Comparison of ENCODE assay signal across 10 cellular contexts in the genomic region with DNA sequence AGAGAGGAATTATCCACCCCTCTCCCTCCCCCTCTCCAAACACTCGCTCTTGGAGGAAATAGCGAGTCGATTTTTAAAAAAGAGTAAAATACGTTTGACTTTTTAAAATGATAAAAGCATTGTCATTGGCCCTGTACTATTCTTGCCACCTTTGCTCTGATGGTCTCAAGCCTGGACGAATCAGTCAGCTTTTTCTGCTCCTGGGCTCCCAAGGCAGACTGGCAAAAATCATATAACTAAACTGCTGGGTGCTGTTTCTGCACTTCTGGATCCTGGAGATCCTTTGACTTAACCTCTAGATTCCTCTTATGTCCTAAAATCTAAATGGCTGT. TPM values are rescaled to one million over a fixed set of nuclear protein-coding genes. Genes with fewer than 3 reads are reported as not detected.
DNase-seq lines count a peak whose midpoint lies in the region; TF ChIP-seq lines count a peak whose summit lies in the region.
"Had no signal": no experiment of that assay in that cellular context is flagged by ENCODE, and none has a peak within 500 bp of the region (broad histone marks: within the 10 kb centered on the region; RNA-seq: fewer than 3 reads in every experiment).

No MANE protein-coding gene starts in this region.

- no peaks in the 10 kb centered on the region; the same call in 1 of the 2 replicates for H3F3A ChIP-seq in Loucy (ENCODE audit: low read depth)

- TF ChIP-seq CTCF in AG04450 (IDR thresholded peaks at IDR 0.05; ENCODE audit: low read depth, low read length) (no peak), Loucy (conservative IDR thresholded peaks at IDR 0.05; ENCODE audit: low read length) (no peak), fibroblast of lung (conservative IDR thresholded peaks at IDR 0.05 in 1 of 2, IDR thresholded peaks at IDR 0.05 in 1 of 2; ENCODE audit: low read depth in 1 of 2, low read length in 2 of 2) (no peak), neutrophil (IDR thresholded peaks at IDR 0.05) (no peak)

- H3K79me2 ChIP-seq in Loucy (ENCODE audit: insufficient read depth, low read length) (peaks cover 11% of the 10 kb centered on the region), fibroblast of lung (ENCODE audit: control insufficient read depth, insufficient read depth, low read length) (peaks cover 52% of the 10 kb centered on the region), trophoblast cell (ENCODE audit: control insufficient read depth, insufficient read depth, low read length, poor library complexity) (peaks cover 10% of the 10 kb centered on the region)

- H3K27ac ChIP-seq in AG04450 (ENCODE audit: low read depth, low read length) (no peak overlapping the region), fibroblast of lung (ENCODE audit: insufficient read depth, low read length) (no peak overlapping the region), neutrophil (no peak overlapping the region), trophoblast cell (ENCODE audit: low read depth, low read length) (no peak overlapping the region)

- no peak overlapping the region for H2BK12ac ChIP-seq in trophoblast cell (ENCODE audit: low read length)

- H3K27me3 ChIP-seq in AG04450 (ENCODE audit: control insufficient read depth, insufficient read depth, low read length) = no peaks in the 10 kb centered on the region
- no peaks in the 10 kb centered on the region for H3K27me3 ChIP-seq in Loucy (ENCODE audit: insufficient read depth, low read length, poor library complexity, severe bottlenecking)
- no peaks in the 10 kb centered on the region for H3K27me3 ChIP-seq in fibroblast of lung (ENCODE audit: control insufficient read depth, insufficient read depth, low read length)
- H3K27me3 ChIP-seq in neutrophil = peaks cover 87% of the 10 kb centered on the region
- H3K27me3 ChIP-seq in trophoblast cell (ENCODE audit: insufficient read depth, low read length) = no peaks in the 10 kb centered on the region

- H2BK120ac ChIP-seq in trophoblast cell (ENCODE audit: insufficient read depth, low read length, poor library complexity) = no peak overlapping the region

- H3K36me3 ChIP-seq in Loucy (ENCODE audit: insufficient read depth, low read length) (no peaks in the 10 kb centered on the region), fibroblast of lung (ENCODE audit: control insufficient read depth, insufficient read depth, low read length) (peaks cover 6% of the 10 kb centered on the region), neutrophil (no peaks in the 10 kb centered on the region), trophoblast cell (ENCODE audit: control insufficient read depth in 1 of 2, insufficient read depth in 2 of 2, low read length in 2 of 2) (peaks cover 2 to 3% of the 10 kb centered on the region in 2 experiments)

- H3K4me2 ChIP-seq in Loucy (ENCODE audit: low read depth, low read length, poor library complexity, severe bottlenecking) (peak overlapping the region; percentile 95), fibroblast of lung (ENCODE audit: extremely low read depth, insufficient read depth, low read length) (peak overlapping the region; percentile 94), trophoblast cell (ENCODE audit: low read length) (no peak overlapping the region)

- peaks cover 5% of the 10 kb centered on the region for H3K79me1 ChIP-seq in trophoblast cell (ENCODE audit: low read length)

- H4K8ac ChIP-seq in trophoblast cell (ENCODE audit: low read depth, low read length) = no peak overlapping the region

- no peaks in the 10 kb centered on the region for H3K9me2 ChIP-seq in Loucy (replicated peaks; ENCODE audit: low read depth, low read length)

- no peak overlapping the region for H4K12ac ChIP-seq in trophoblast cell (ENCODE audit: low read depth, low read length)

- no peak overlapping the region for H3K23ac ChIP-seq in trophoblast cell (ENCODE audit: low read length)

- H2BK5ac ChIP-seq in trophoblast cell (ENCODE audit: low read depth, low read length, poor library complexity) = no peak overlapping the region

- no peak overlapping the region for H3K4ac ChIP-seq in trophoblast cell (ENCODE audit: low read depth, low read length)

- peak overlapping the region; percentile 81 for H3K9ac ChIP-seq in Loucy (ENCODE audit: low read depth, low read length, poor library complexity, severe bottlenecking)
- no peak overlapping the region for H3K9ac ChIP-seq in fibroblast of lung (ENCODE audit: insufficient read depth, low read length)
- H3K9ac ChIP-seq in trophoblast cell (ENCODE audit: low read length) = no peak overlapping the region

- H3K14ac ChIP-seq in trophoblast cell (ENCODE audit: low read length) = no peak overlapping the region

- no peaks in the 10 kb centered on the region; the same call in 1 of the 2 replicates for H3K9me3 ChIP-seq in AG04450 (ENCODE audit: control insufficient read depth, insufficient read depth, low read length)
- no peaks in the 10 kb centered on the region for H3K9me3 ChIP-seq in Loucy (ENCODE audit: insufficient read depth, low read depth, low read length)
- no peaks in the 10 kb centered on the region for H3K9me3 ChIP-seq in fibroblast of lung (ENCODE audit: control insufficient read depth, insufficient read depth, low read depth, low read length)
- no peaks in the 10 kb centered on the region for H3K9me3 ChIP-seq in neutrophil
- no peaks in the 10 kb centered on the region for H3K9me3 ChIP-seq in trophoblast cell (ENCODE audit: insufficient read depth, low read depth, low read length)

- CTCF ChIA-PET in AG04450 (lab: Charles Lee) = interaction anchor here (2.2 kb wide), 1 partner anchor 176 kb away, joined by 14 read pairs; no protein-coding TSS in a partner anchor

- H3K18ac ChIP-seq in trophoblast cell (ENCODE audit: low read length) = no peak overlapping the region

- no peak for DNase-seq in AG04450 (ENCODE audit: low read depth, low spot score)
- no peak for DNase-seq in fibroblast of lung (ENCODE audit: low read depth in 2 of 2)
- no peak for DNase-seq in trophoblast cell
- DNase-seq in cerebellum (ENCODE audit: low spot score) = no peak
- no peak for DNase-seq in putamen (ENCODE audit: low spot score)
- DNase-seq in NCI-H446 (lab: John Stamatoyannopoulos, UW) = no peak
- DNase-seq: DMS153, mesendoderm had no signal

- H4K20me1 ChIP-seq in Loucy (ENCODE audit: insufficient read depth, low read length, poor library complexity, severe bottlenecking) (peaks cover 8% of the 10 kb centered on the region), fibroblast of lung (ENCODE audit: control insufficient read depth, extremely low read depth, insufficient read depth, low read length) (no peaks in the 10 kb centered on the region)

- H2AFZ ChIP-seq in Loucy (ENCODE audit: low read length) (peak overlapping the region; percentile 51; the same call in 1 of the 2 replicates), fibroblast of lung (ENCODE audit: low read length) (no peak overlapping the region), trophoblast cell (ENCODE audit: insufficient read depth, low read length, poor library complexity) (no peak overlapping the region)

- WGBS in trophoblast cell (ENCODE audit: extremely low coverage, insufficient coverage, insufficient read length) = no CpG with 5 or more reads among the region's 5 CpGs

- H3K4me3 ChIP-seq in AG04450 (ENCODE audit: low read depth, low read length) = peak overlapping the region; percentile 96
- peak overlapping the region; percentile 82 for H3K4me3 ChIP-seq in Loucy (ENCODE audit: low read length, poor library complexity, severe bottlenecking)
- peak overlapping the region; percentile 80 to 99 (median 96) for H3K4me3 ChIP-seq in fibroblast of lung (replicated peaks in 1 of 4; ENCODE audit: control extremely low read depth in 1 of 4, insufficient read depth in 1 of 4, low read depth in 3 of 4, low read length in 4 of 4)
- H3K4me3 ChIP-seq in neutrophil (ENCODE audit: low read depth in 1 of 2, low read length in 1 of 2) = peak overlapping the region; percentile 64 to 76
- H3K4me3 ChIP-seq in trophoblast cell (ENCODE audit: low read depth, low read length) = no peak overlapping the region

- POLR2A ChIA-PET in AG04450 (lab: Yijun Ruan, JAX) = no interaction called here

- no peak overlapping the region for H2AK5ac ChIP-seq in trophoblast cell (ENCODE audit: low read length)

- H4K91ac ChIP-seq in trophoblast cell (ENCODE audit: low read depth, low read length) = no peak overlapping the region

- H3K4me1 ChIP-seq in Loucy (ENCODE audit: insufficient read depth, low read length, poor library complexity, severe bottlenecking) (peaks cover 44% of the 10 kb centered on the region), fibroblast of lung (ENCODE audit: control insufficient read depth, extremely low read depth, insufficient read depth, low read length) (peaks cover 9% of the 10 kb centered on the region), neutrophil (ENCODE audit: control insufficient read depth in 1 of 2, insufficient read depth in 1 of 2, low read depth in 1 of 2, low read length in 1 of 2) (peaks cover 24 to 33% of the 10 kb centered on the region in 2 experiments), trophoblast cell (ENCODE audit: control insufficient read depth in 1 of 2, insufficient read depth in 2 of 2, low read length in 2 of 2) (peaks cover 6 to 8% of the 10 kb centered on the region in 2 experiments)

RNA-seq across cellular contexts. Expression of a gene that starts 1.7 kb away (rescaled TPM):
- 119 and 129 TPM in 2 replicates for polyA plus RNA-seq in AG04450 (2011; rRNA removed)
- polyA minus RNA-seq in AG04450 (2011; rRNA and poly(A)+ RNA removed) = 171 and 190 TPM in 2 replicates
- 151 and 189 TPM in 2 replicates for total RNA-seq in fibroblast of lung
- 73.9 and 81.8 TPM in 2 replicates for polyA plus RNA-seq in fibroblast of lung
- 47.8 and 48.6 TPM in 2 replicates for polyA plus RNA-seq in fibroblast of lung (2012)
- polyA minus RNA-seq in fibroblast of lung (ENCODE audit: low replicate concordance) = 14.0 and 15.1 TPM in 2 replicates
- polyA plus RNA-seq in trophoblast cell (2013) = 19.3 and 20.4 TPM in 2 replicates
- total RNA-seq in cerebellum = 45.0 TPM
